In genomic region chr6:41283597-41283996, GRCh38 we compare ENCODE assay signal across 1 cellular context.
TF ChIP-seq lines count a peak whose summit lies in the region.

No MANE protein-coding gene starts in this region.

TF ChIP-seq in SK-N-SH treated with all-trans-retinoic acid at 6 μM for 48 hours, 23 proteins besides CTCF, POLR2A, EP300 and RAD21 (continued from another document):
- TF ChIP-seq RARB (CRISPR knock-in tag; IDR thresholded peaks at IDR 0.05) (no peak), ISL1 (CRISPR knock-in tag; IDR thresholded peaks at IDR 0.05) (no peak), ZC3H10 (CRISPR knock-in tag; IDR thresholded peaks at IDR 0.05) (no peak)
TF ChIP-seq in SK-N-SH treated with all-trans-retinoic acid at 6 μM for 48 hours: peak in this region for 0.
